ENCODE assay signal across 1 cellular context in the genomic region with DNA sequence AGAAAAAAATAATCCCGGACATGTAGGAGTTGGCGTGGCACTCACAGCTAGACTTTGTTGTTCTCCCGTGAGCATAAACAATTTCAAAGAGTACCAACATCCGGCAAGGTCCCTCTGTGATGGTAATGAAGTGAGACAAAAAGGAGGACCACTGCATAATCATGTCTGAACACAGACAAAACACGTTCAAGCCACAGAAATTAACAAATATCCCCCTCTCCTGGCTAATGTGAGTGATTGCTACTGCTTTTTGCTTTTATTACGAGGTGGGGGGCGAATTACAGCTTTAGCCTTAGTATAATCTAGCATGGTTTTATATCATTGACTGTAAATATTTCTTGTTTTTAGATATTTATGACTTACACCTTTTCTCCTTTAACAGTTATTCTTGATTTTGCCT.
TF ChIP-seq lines count a peak whose summit lies in the region.

No MANE protein-coding gene starts in this region.

TF ChIP-seq in HCT116, 20 proteins besides CTCF, POLR2A, EP300 and RAD21 (continued from another document):
- TF ChIP-seq, protein P1, sequence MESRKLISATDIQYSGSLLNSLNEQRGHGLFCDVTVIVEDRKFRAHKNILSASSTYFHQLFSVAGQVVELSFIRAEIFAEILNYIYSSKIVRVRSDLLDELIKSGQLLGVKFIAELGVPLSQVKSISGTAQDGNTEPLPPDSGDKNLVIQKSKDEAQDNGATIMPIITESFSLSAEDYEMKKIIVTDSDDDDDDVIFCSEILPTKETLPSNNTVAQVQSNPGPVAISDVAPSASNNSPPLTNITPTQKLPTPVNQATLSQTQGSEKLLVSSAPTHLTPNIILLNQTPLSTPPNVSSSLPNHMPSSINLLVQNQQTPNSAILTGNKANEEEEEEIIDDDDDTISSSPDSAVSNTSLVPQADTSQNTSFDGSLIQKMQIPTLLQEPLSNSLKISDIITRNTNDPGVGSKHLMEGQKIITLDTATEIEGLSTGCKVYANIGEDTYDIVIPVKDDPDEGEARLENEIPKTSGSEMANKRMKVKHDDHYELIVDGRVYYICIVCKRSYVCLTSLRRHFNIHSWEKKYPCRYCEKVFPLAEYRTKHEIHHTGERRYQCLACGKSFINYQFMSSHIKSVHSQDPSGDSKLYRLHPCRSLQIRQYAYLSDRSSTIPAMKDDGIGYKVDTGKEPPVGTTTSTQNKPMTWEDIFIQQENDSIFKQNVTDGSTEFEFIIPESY (IDR thresholded peaks at IDR 0.05; ENCODE audit: extremely low read depth, insufficient replicate concordance, low read length): no peak
- TF ChIP-seq, protein P2, sequence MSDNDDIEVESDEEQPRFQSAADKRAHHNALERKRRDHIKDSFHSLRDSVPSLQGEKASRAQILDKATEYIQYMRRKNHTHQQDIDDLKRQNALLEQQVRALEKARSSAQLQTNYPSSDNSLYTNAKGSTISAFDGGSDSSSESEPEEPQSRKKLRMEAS (IDR thresholded peaks at IDR 0.05): no peak
- TF ChIP-seq SRF (IDR thresholded peaks at IDR 0.05; ENCODE audit: low read depth) (no peak), ZNF274 (IDR thresholded peaks at IDR 0.05; ENCODE audit: low read depth, low read length) (no peak)
